Comparison of ENCODE assay signal across 8 cellular contexts in genomic region chr1:9110669-9111356, GRCh38. TPM values are rescaled to one million over a fixed set of nuclear protein-coding genes. Genes with fewer than 3 reads are reported as not detected.
A peak's percentile ranks its signal among the peaks of the same experiment; 100 is the strongest.
DNase-seq lines count a peak whose midpoint lies in the region; ATAC-seq and TF ChIP-seq lines count a peak whose summit lies in the region.

No MANE protein-coding gene starts in this region.

- H3K4me2 ChIP-seq in BLaER1 treated with 17β-estradiol and CSF1 and Interleukin-3, amounts not matched to agents 10 nM and 100 nM: peak overlapping the region in 9 of 11 experiments; percentile 2 to 61 (median 44); a peak in 13 of 22 replicates

- H3K4me1 Mint-ChIP-seq in activated CD4-positive, alpha-beta memory T cell treated with anti-CD3 and anti-CD28 coated beads, Interleukin-2, amount 10 ng/mL, durations not matched to agents 7 days and 5 days: peaks cover 28% of the 10 kb centered on the region

- ATAC-seq in lung (ENCODE audit: insufficient read depth, low FRiP score): peak; percentile 91
- ATAC-seq in GM19463 (IDR thresholded peaks at IDR 0.05; ENCODE audit: unreplicated experiment): no peak

- no peaks in the 10 kb centered on the region for H3K9me3 ChIP-seq in BLaER1 treated with 17β-estradiol and CSF1 and Interleukin-3, amounts not matched to agents 10 nM and 100 nM (replicated peaks in 1 of 11)
- H3K9me3 ChIP-seq in HEK293 (ENCODE audit: control insufficient read depth, insufficient read depth, low read depth, low read length) (no peaks in the 10 kb centered on the region), lung (ENCODE audit: control insufficient read depth in 2 of 2, insufficient read depth in 1 of 2, low read length in 1 of 2) (peaks cover 0 to 1% of the 10 kb centered on the region in 2 donors)

- CTCF ChIA-PET in HEK293 (lab: Yijun Ruan, JAX): interaction anchor here (0.5 to 4.3 kb wide), 38 partner anchors 9 to 418 kb away, joined by 3 to 42 read pairs (median 4); partner anchors contain the start of gene GPR157
- CTCF ChIA-PET in activated CD4-positive, alpha-beta memory T cell treated with anti-CD3 and anti-CD28 coated beads, Interleukin-2, amount 10 ng/mL, durations not matched to agents 7 days and 5 days (lab: Charles Lee): interaction anchor here (0.5 to 2.6 kb wide), 36 partner anchors 8 to 438 kb away, joined by 3 to 16 read pairs (median 4); partner anchors contain the start of gene H6PD

- H4K20me1 ChIP-seq in BLaER1 treated with 17β-estradiol and CSF1 and Interleukin-3, amounts not matched to agents 10 nM and 100 nM: peaks cover 0 to 68% (median 0%) of the 10 kb centered on the region in 11 experiments; a peak in 6 of 22 replicates

- H3K36me3 ChIP-seq in BLaER1 treated with 17β-estradiol and CSF1 and Interleukin-3, amounts not matched to agents 10 nM and 100 nM: peaks cover 0 to 66% (median 0%) of the 10 kb centered on the region in 11 experiments; a peak in 4 of 22 replicates
- peaks cover 0 to 32% of the 10 kb centered on the region in 2 experiments; a peak in 2 of 3 replicates for H3K36me3 ChIP-seq in HEK293 (ENCODE audit: control insufficient read depth in 2 of 2, insufficient read depth in 1 of 2, low read length in 2 of 2)
- peaks cover 0 to 10% of the 10 kb centered on the region in 2 donors for H3K36me3 ChIP-seq in lung (ENCODE audit: control insufficient read depth in 2 of 2, insufficient read depth in 2 of 2, low read length in 2 of 2)

- no peaks in the 10 kb centered on the region for H3K9me3 Mint-ChIP-seq in activated CD4-positive, alpha-beta memory T cell treated with anti-CD3 and anti-CD28 coated beads, Interleukin-2, amount 10 ng/mL, durations not matched to agents 7 days and 5 days

- no peak overlapping the region for H3K27ac ChIP-seq in BLaER1 treated with 17β-estradiol and CSF1 and Interleukin-3, amounts not matched to agents 10 nM and 100 nM
- H3K27ac ChIP-seq in HEK293 (ENCODE audit: extremely low read depth, low read depth, low read length) (no peak overlapping the region), lung (ENCODE audit: low read depth in 1 of 2, low read length in 1 of 2) (no peak overlapping the region)

- TF ChIP-seq CTCF in HEK293 (tag by site-specific recombination; IDR thresholded peaks at IDR 0.05) (peak; percentile 85), lung (IDR thresholded peaks at IDR 0.05; ENCODE audit: control extremely low read depth, extremely low read depth) (peak; percentile 84)

- no peaks in the 10 kb centered on the region for H3K27me3 Mint-ChIP-seq in activated CD4-positive, alpha-beta memory T cell treated with anti-CD3 and anti-CD28 coated beads, Interleukin-2, amount 10 ng/mL, durations not matched to agents 7 days and 5 days

- no peak overlapping the region for H3K27ac Mint-ChIP-seq in activated CD4-positive, alpha-beta memory T cell treated with anti-CD3 and anti-CD28 coated beads, Interleukin-2, amount 10 ng/mL, durations not matched to agents 7 days and 5 days

- H3K4me3 ChIP-seq in BLaER1 treated with 17β-estradiol and CSF1 and Interleukin-3, amounts not matched to agents 10 nM and 100 nM: no peak overlapping the region
- H3K4me3 ChIP-seq in HEK293 (ENCODE audit: low read depth, low read length): no peak overlapping the region
- H3K4me3 ChIP-seq in lung: no peak overlapping the region

- 40 to 42% methylated on average over 18 of the region's 18 CpGs for WGBS in lung, 2 donors

- no peaks in the 10 kb centered on the region for H3K36me3 Mint-ChIP-seq in activated CD4-positive, alpha-beta memory T cell treated with anti-CD3 and anti-CD28 coated beads, Interleukin-2, amount 10 ng/mL, durations not matched to agents 7 days and 5 days (ENCODE audit: low read depth)

- peak; percentile 6 for DNase-seq in NCI-H748 treated with DMSO at 0.1 percent for 48 hours (lab: John Stamatoyannopoulos, UW)
- DNase-seq in activated CD4-positive, alpha-beta memory T cell treated with anti-CD3 and anti-CD28 coated beads, Interleukin-2, amount 10 ng/mL, durations not matched to agents 7 days and 5 days: peak; percentile 87
- peak; percentile 92 for DNase-seq in ecto neural progenitor cell (ENCODE audit: low spot score)
- peak; percentile 93 for DNase-seq in lung (ENCODE audit: low spot score)
- peak; percentile 70 for DNase-seq in stimulated activated CD8-positive, alpha-beta memory T cell treated with anti-CD3 and anti-CD28 coated beads, Interleukin-12 subunit alpha, Interleukin-12 subunit beta, amount 100 ng/mL, for 1 hour (ENCODE audit: low read depth)

- H3K9ac ChIP-seq in BLaER1 treated with 17β-estradiol and CSF1 and Interleukin-3, amounts not matched to agents 10 nM and 100 nM: peak overlapping the region in 1 of 11 experiments; percentile 0; a peak in 1 of 22 replicates

- POLR2A ChIA-PET in HEK293 (lab: Yijun Ruan, JAX): interaction anchor here (0.6 kb wide), 1 partner anchor 55 kb away, joined by 3 read pairs; no protein-coding TSS in a partner anchor
- POLR2A ChIA-PET in activated CD4-positive, alpha-beta memory T cell treated with anti-CD3 and anti-CD28 coated beads, Interleukin-2, amount 10 ng/mL, durations not matched to agents 7 days and 5 days (lab: Charles Lee): interaction anchor here (1.6 kb wide), 1 partner anchor 85 kb away, joined by 5 read pairs; no protein-coding TSS in a partner anchor

- peaks cover 5 to 31% (median 22%) of the 10 kb centered on the region in 10 experiments; a peak in 19 of 20 replicates for H3K4me1 ChIP-seq in BLaER1 treated with 17β-estradiol and CSF1 and Interleukin-3, amounts not matched to agents 10 nM and 100 nM
- H3K4me1 ChIP-seq in HEK293 (ENCODE audit: control insufficient read depth, insufficient read depth, low read length) (no peaks in the 10 kb centered on the region; the same call in 1 of the 2 replicates), lung (ENCODE audit: control insufficient read depth in 2 of 2, insufficient read depth in 2 of 2, low read length in 2 of 2) (peaks cover 0 to 3% of the 10 kb centered on the region in 2 donors)

- no peaks in the 10 kb centered on the region for H3K27me3 ChIP-seq in BLaER1 treated with 17β-estradiol and CSF1 and Interleukin-3, amounts not matched to agents 10 nM and 100 nM
- H3K27me3 ChIP-seq in lung (ENCODE audit: control insufficient read depth, insufficient read depth): no peaks in the 10 kb centered on the region

- no peak overlapping the region for H3K4me3 Mint-ChIP-seq in activated CD4-positive, alpha-beta memory T cell treated with anti-CD3 and anti-CD28 coated beads, Interleukin-2, amount 10 ng/mL, durations not matched to agents 7 days and 5 days

TF ChIP-seq in HEK293, 187 proteins besides CTCF, POLR2A, EP300 and RAD21 (continues in another document):
- TF ChIP-seq ZBTB48 (tag by site-specific recombination; IDR thresholded peaks at IDR 0.05) (peak; percentile 33; the same call in 1 of the 2 replicates), ZSCAN30 (tag by site-specific recombination; IDR thresholded peaks at IDR 0.05) (peak; percentile 78; the same call in 1 of the 2 replicates), ZBTB49 (tag by site-specific recombination; IDR thresholded peaks at IDR 0.05; ENCODE audit: low read depth) (no peak), ZIC2 (tag by site-specific recombination; IDR thresholded peaks at IDR 0.05) (no peak), ZBTB8A (tag by site-specific recombination; IDR thresholded peaks at IDR 0.05) (peak; percentile 64), ZNF157 (tag by site-specific recombination; IDR thresholded peaks at IDR 0.05) (no peak), ZEB2 (tag by site-specific recombination; IDR thresholded peaks at IDR 0.05) (0 out of 2 replicates have a peak, but pooled peaks have one; percentile 45), ZBTB17 (tag by site-specific recombination; IDR thresholded peaks at IDR 0.05) (peak; percentile 50), PATZ1 (tag by site-specific recombination; IDR thresholded peaks at IDR 0.05) (peak; percentile 76), IKZF3 (tag by site-specific recombination; IDR thresholded peaks at IDR 0.05) (0 out of 2 replicates have a peak, but pooled peaks have one; percentile 21)

RNA-seq across cellular contexts. Expression of gene GPR157, which starts 18.1 kb away (rescaled TPM):
- 1 to 10 TPM; 3.5 to 5.0 TPM for total RNA-seq in activated CD4-positive, alpha-beta memory T cell treated with anti-CD3 and anti-CD28 coated beads, Interleukin-2, amount 10 ng/mL, durations not matched to agents 7 days and 5 days
- total RNA-seq in lung: 10 to 100 TPM; 10.0 to 29.3 TPM
- 1 to 10 TPM; 3.7 to 4.6 TPM for polyA plus RNA-seq in lung

RNA-seq across cellular contexts. Expression of gene SLC2A5, which starts 41.4 kb away (rescaled TPM):
- total RNA-seq in activated CD4-positive, alpha-beta memory T cell treated with anti-CD3 and anti-CD28 coated beads, Interleukin-2, amount 10 ng/mL, durations not matched to agents 7 days and 5 days: under 1 TPM in 1 of 2 experiments, not detected in 1; 0.25 TPM
- 1 to 10 TPM in 1 of 2 donors, under 1 TPM in 1; 0.92 to 2.8 TPM for total RNA-seq in lung
- polyA plus RNA-seq in lung: 1 to 10 TPM in 1 of 2 donors, under 1 TPM in 1; 0.16 to 2.1 TPM

Comparison
In these comparisons a context has a peak if more than half of its experiments do, and no peak if none do; other contexts are left out.
1. DNase-seq: peak in every context shown above with its lines; median percentile 93 in lung; 92 in ecto neural progenitor cell; 87 in activated CD4-positive, alpha-beta memory T cell treated with anti-CD3 and anti-CD28 coated beads, Interleukin-2, amount 10 ng/mL, durations not matched to agents 7 days and 5 days; 70 in stimulated activated CD8-positive, alpha-beta memory T cell treated with anti-CD3 and anti-CD28 coated beads, Interleukin-12 subunit alpha, Interleukin-12 subunit beta, amount 100 ng/mL, for 1 hour; 6 in NCI-H748 treated with DMSO at 0.1 percent for 48 hours.